10 cellular contexts compared by ENCODE assay signal in genomic region chr6:105793132-105793531, GRCh38.
DNase-seq lines count a peak whose midpoint lies in the region; ATAC-seq and TF ChIP-seq lines count a peak whose summit lies in the region.
"Had no signal": no experiment of that assay in that cellular context is flagged by ENCODE, and none has a peak within 500 bp of the region (broad histone marks: within the 10 kb centered on the region; RNA-seq: fewer than 3 reads in every experiment).

No MANE protein-coding gene starts in this region.

- H3K27me3 ChIP-seq in tibial nerve: no peaks in the 10 kb centered on the region

- ATAC-seq in Right ventricle myocardium superior (ENCODE audit: poor library complexity) (peak; percentile 47), GM18858 (IDR thresholded peaks at IDR 0.05; ENCODE audit: unreplicated experiment) (no peak)
- peak; percentile 90 to 91 for ATAC-seq in stimulated activated naive B cell treated with anti-CD40 and anti-IgM and Interleukin-4, amounts not matched to agents 10 μg/mL and 1 μg/mL and 100 μg/mL, for 72 hours (replicated peaks)

- no peak for TF ChIP-seq POLR2A in tibial nerve (IDR thresholded peaks at IDR 0.05)

- TF ChIP-seq EP300 in tibial nerve (IDR thresholded peaks at IDR 0.05): peak in 1 of 2 donors; percentile 36

- H3K4me3 ChIP-seq in tibial nerve: no peak overlapping the region

- H3K27ac Mint-ChIP-seq in dendritic cell treated with granulocyte-macrophage colony-stimulating factor and Interleukin-4, amounts not matched to agents 40 ng/mL and 50 ng/mL, for 4 days: peak overlapping the region; percentile 51
- no peak overlapping the region for H3K27ac Mint-ChIP-seq in stimulated activated naive B cell treated with anti-CD40 and anti-IgM and Interleukin-4, amounts not matched to agents 10 μg/mL and 1 μg/mL and 100 μg/mL, for 72 hours
- H3K27ac Mint-ChIP-seq: T-cell had no signal

- no peak overlapping the region for H3K27ac ChIP-seq in tibial nerve

- no peaks in the 10 kb centered on the region for H3K9me3 Mint-ChIP-seq in dendritic cell treated with granulocyte-macrophage colony-stimulating factor and Interleukin-4, amounts not matched to agents 40 ng/mL and 50 ng/mL, for 4 days
- H3K9me3 Mint-ChIP-seq in stimulated activated naive B cell treated with anti-CD40 and anti-IgM and Interleukin-4, amounts not matched to agents 10 μg/mL and 1 μg/mL and 100 μg/mL, for 72 hours: no peaks in the 10 kb centered on the region
- H3K9me3 Mint-ChIP-seq: T-cell had no signal

- H3K4me3 Mint-ChIP-seq in dendritic cell treated with granulocyte-macrophage colony-stimulating factor and Interleukin-4, amounts not matched to agents 40 ng/mL and 50 ng/mL, for 4 days: no peak overlapping the region
- no peak overlapping the region for H3K4me3 Mint-ChIP-seq in stimulated activated naive B cell treated with anti-CD40 and anti-IgM and Interleukin-4, amounts not matched to agents 10 μg/mL and 1 μg/mL and 100 μg/mL, for 72 hours
- H3K4me3 Mint-ChIP-seq: T-cell had no signal

- H3K36me3 ChIP-seq in tibial nerve: no peaks in the 10 kb centered on the region

- peaks cover 57% of the 10 kb centered on the region for H3K4me1 Mint-ChIP-seq in dendritic cell treated with granulocyte-macrophage colony-stimulating factor and Interleukin-4, amounts not matched to agents 40 ng/mL and 50 ng/mL, for 4 days (ENCODE audit: low read depth)
- H3K4me1 Mint-ChIP-seq in stimulated activated naive B cell treated with anti-CD40 and anti-IgM and Interleukin-4, amounts not matched to agents 10 μg/mL and 1 μg/mL and 100 μg/mL, for 72 hours: peaks cover 15 to 22% of the 10 kb centered on the region in 2 donors

- no peaks in the 10 kb centered on the region for H3K36me3 Mint-ChIP-seq in dendritic cell treated with granulocyte-macrophage colony-stimulating factor and Interleukin-4, amounts not matched to agents 40 ng/mL and 50 ng/mL, for 4 days (ENCODE audit: low read depth)
- no peaks in the 10 kb centered on the region for H3K36me3 Mint-ChIP-seq in stimulated activated naive B cell treated with anti-CD40 and anti-IgM and Interleukin-4, amounts not matched to agents 10 μg/mL and 1 μg/mL and 100 μg/mL, for 72 hours
- H3K36me3 Mint-ChIP-seq: T-cell had no signal

- no peak for DNase-seq in Right ventricle myocardium superior
- DNase-seq in cardiac septum (ENCODE audit: low spot score): no peak
- DNase-seq in NOMO-1 (lab: John Stamatoyannopoulos, UW; ENCODE audit: unreplicated experiment in 2 of 2): peak; percentile 71 to 76
- DNase-seq in stimulated activated naive B cell treated with anti-CD40 and anti-IgM and Interleukin-4, amounts not matched to agents 10 μg/mL and 1 μg/mL and 100 μg/mL, for 72 hours: peak; percentile 16
- no peak for DNase-seq in tibial nerve (ENCODE audit: low spot score in 2 of 2)
- DNase-seq in NCI-H2107 treated with DMSO at 0.1 percent for 48 hours (lab: John Stamatoyannopoulos, UW; ENCODE audit: unreplicated experiment): no peak
- DNase-seq: kidney had no signal

- H3K27me3 Mint-ChIP-seq in dendritic cell treated with granulocyte-macrophage colony-stimulating factor and Interleukin-4, amounts not matched to agents 40 ng/mL and 50 ng/mL, for 4 days: no peaks in the 10 kb centered on the region
- H3K27me3 Mint-ChIP-seq in stimulated activated naive B cell treated with anti-CD40 and anti-IgM and Interleukin-4, amounts not matched to agents 10 μg/mL and 1 μg/mL and 100 μg/mL, for 72 hours: peaks cover 0 to under 1% of the 10 kb centered on the region in 2 donors

- TF ChIP-seq CTCF in tibial nerve (IDR thresholded peaks at IDR 0.05): no peak

- 56 to 61% methylated on average over 4 of the region's 4 CpGs for WGBS in tibial nerve, 2 donors

- H3K9me3 ChIP-seq in tibial nerve: no peaks in the 10 kb centered on the region

- H3K4me1 ChIP-seq in tibial nerve: peaks cover 0 to 15% (median 3%) of the 10 kb centered on the region in 4 donors

- intact Hi-C loops in Right ventricle myocardium superior (cut with DNase I) (no loop called here), cardiac septum (cut with DNase I) (loop anchor here (10.0 kb wide), 1 partner anchor 308 kb away; no protein-coding TSS in a partner anchor)
- intact Hi-C loops in dendritic cell treated with granulocyte-macrophage colony-stimulating factor and Interleukin-4, amounts not matched to agents 40 ng/mL and 50 ng/mL, for 4 days (cut with micrococcal nuclease): loop anchor here (2.0 to 5.0 kb wide), 6 partner anchors 39 to 429 kb away; partner anchors contain the start of gene PRDM1

Comparison
In these comparisons a context has a peak if more than half of its experiments do, and no peak if none do; other contexts are left out.
1. DNase-seq: peak in NOMO-1 (2 of 2) and stimulated activated naive B cell treated with anti-CD40 and anti-IgM and Interleukin-4, amounts not matched to agents 10 μg/mL and 1 μg/mL and 100 μg/mL, for 72 hours (single experiment); none in Right ventricle myocardium superior (single experiment), cardiac septum (single experiment), tibial nerve (0 of 2) and NCI-H2107 treated with DMSO at 0.1 percent for 48 hours (single experiment).